In genomic region chr3:138935864-138936762, GRCh38 we compare ENCODE assay signal across 8 cellular contexts. TPM values are rescaled to one million over a fixed set of nuclear protein-coding genes. Genes with fewer than 3 reads are reported as not detected.
DNase-seq lines count a peak whose midpoint lies in the region; TF ChIP-seq lines count a peak whose summit lies in the region.

No MANE protein-coding gene starts in this region.

- TF ChIP-seq CTCF in HEK293 (tag by site-specific recombination; IDR thresholded peaks at IDR 0.05) = peak; percentile 88

- H3K4me1 ChIP-seq in HEK293 (ENCODE audit: control insufficient read depth, insufficient read depth, low read length) = no peaks in the 10 kb centered on the region

- no peaks in the 10 kb centered on the region for H3K36me3 ChIP-seq in HEK293 (ENCODE audit: control insufficient read depth in 2 of 2, insufficient read depth in 1 of 2, low read length in 2 of 2)

- H3K9me3 ChIP-seq in HEK293 (ENCODE audit: control insufficient read depth, insufficient read depth, low read depth, low read length) = no peaks in the 10 kb centered on the region

- CTCF ChIA-PET in HEK293 (lab: Yijun Ruan, JAX) = interaction anchor here (0.6 to 2.0 kb wide), 31 partner anchors 9 to 1762 kb away, joined by 3 to 30 read pairs (median 4); partner anchors contain the start of genes ESYT3, FOXL2 and FOXL2NB

- DNase-seq in NCI-H2171 (lab: John Stamatoyannopoulos, UW) (peak; percentile 47), ecto neural progenitor cell (ENCODE audit: low spot score) (peak; percentile 92), lung microvascular endothelial cell (ENCODE audit: low read depth in 2 of 2) (peak; percentile 53 to 64), HPDE6-E6E7 (ENCODE audit: extremely low spot score) (no peak)
- DNase-seq in activated CD4-positive, alpha-beta T cell treated with anti-CD3 and anti-CD28 coated beads, Interleukin-2, amount 50 U/mL, for 24 hours (ENCODE audit: low read depth in 1 of 2, low spot score in 1 of 2) = peak; percentile 57 to 69
- peak; percentile 47 for DNase-seq in stimulated activated CD8-positive, alpha-beta memory T cell treated with anti-CD3 and anti-CD28 coated beads, Interleukin-12 subunit alpha, Interleukin-12 subunit beta, amount 100 ng/mL, for 1 hour (ENCODE audit: low read depth)

- POLR2A ChIA-PET in HEK293 (lab: Yijun Ruan, JAX) = interaction anchor here (0.5 to 2.0 kb wide), 7 partner anchors 12 to 517 kb away, joined by 3 to 15 read pairs (median 3); partner anchors contain the start of gene CEP70

- no peak overlapping the region for H3K27ac ChIP-seq in HEK293 (ENCODE audit: extremely low read depth, low read depth, low read length)

- H3K4me3 ChIP-seq in GM08714 (ENCODE audit: low read length) = peak overlapping the region; percentile 1; the same call in 1 of the 2 replicates
- H3K4me3 ChIP-seq in HEK293 (ENCODE audit: low read depth, low read length) = peak overlapping the region; percentile 49

TF ChIP-seq in HEK293, 187 proteins besides CTCF, POLR2A, EP300 and RAD21 (continues in another document):
- TF ChIP-seq KLF16 (tag by site-specific recombination; IDR thresholded peaks at IDR 0.05) (no peak), ZNF776 (tag by site-specific recombination; IDR thresholded peaks at IDR 0.05; ENCODE audit: borderline replicate concordance) (no peak), ZNF2 (tag by site-specific recombination; IDR thresholded peaks at IDR 0.05) (0 out of 2 replicates have a peak, but pooled peaks have one; percentile 48), ZBTB8A (tag by site-specific recombination; IDR thresholded peaks at IDR 0.05) (peak; percentile 35; the same call in 1 of the 2 replicates), ZNF449 (tag by site-specific recombination; IDR thresholded peaks at IDR 0.05) (peak; percentile 93), ELK4 (IDR thresholded peaks at IDR 0.05; ENCODE audit: borderline replicate concordance, low read depth, low read length) (no peak), ZNF121 (tag by site-specific recombination; IDR thresholded peaks at IDR 0.05) (no peak), SP2 (tag by site-specific recombination; IDR thresholded peaks at IDR 0.05) (peak; percentile 72), SETDB1 (IDR thresholded peaks at IDR 0.05; ENCODE audit: insufficient read length, low read length) (no peak), GLIS1 (tag by site-specific recombination; IDR thresholded peaks at IDR 0.05) (peak; percentile 17; the same call in 1 of the 2 replicates), ZNF664 (tag by site-specific recombination; IDR thresholded peaks at IDR 0.05) (no peak), ZBTB20 (tag by site-specific recombination; IDR thresholded peaks at IDR 0.05) (peak; percentile 39; the same call in 1 of the 2 replicates), ZNF423 (tag by site-specific recombination; IDR thresholded peaks at IDR 0.05) (no peak), ZNF211 (tag by site-specific recombination; IDR thresholded peaks at IDR 0.05; ENCODE audit: low read depth) (no peak), ZNF626 (tag by site-specific recombination; IDR thresholded peaks at IDR 0.05) (no peak), ZNF549 (tag by site-specific recombination; IDR thresholded peaks at IDR 0.05) (no peak), SP7 (tag by site-specific recombination; IDR thresholded peaks at IDR 0.05) (0 out of 2 replicates have a peak, but pooled peaks have one; percentile 24), ZNF555 (tag by site-specific recombination; conservative IDR thresholded peaks at IDR 0.05) (no peak), ZNF670 (tag by site-specific recombination; IDR thresholded peaks at IDR 0.05; ENCODE audit: low read depth) (no peak), ZBTB17 (tag by site-specific recombination; IDR thresholded peaks at IDR 0.05) (peak; percentile 73; the same call in 1 of the 2 replicates), ZNF16 (tag by site-specific recombination; IDR thresholded peaks at IDR 0.05; ENCODE audit: low read depth) (no peak), ZNF645 (tag by site-specific recombination; IDR thresholded peaks at IDR 0.05) (no peak), ZNF202 (tag by site-specific recombination; IDR thresholded peaks at IDR 0.05; ENCODE audit: borderline replicate concordance) (no peak), ZNF366 (tag by site-specific recombination; conservative IDR thresholded peaks at IDR 0.05) (no peak), ZNF23 (tag by site-specific recombination; IDR thresholded peaks at IDR 0.05; ENCODE audit: borderline replicate concordance) (no peak), ZNF274 (IDR thresholded peaks at IDR 0.05; ENCODE audit: low read length) (no peak), ZNF274 (tag by site-specific recombination; IDR thresholded peaks at IDR 0.05; ENCODE audit: borderline replicate concordance) (no peak), ZNF692 (tag by site-specific recombination; IDR thresholded peaks at IDR 0.05) (0 out of 2 replicates have a peak, but pooled peaks have one; percentile 22), ZSCAN18 (tag by site-specific recombination; IDR thresholded peaks at IDR 0.05) (no peak), ZNF341 (tag by site-specific recombination; IDR thresholded peaks at IDR 0.05; ENCODE audit: low read depth) (no peak), TRIM28 (IDR thresholded peaks at IDR 0.05; ENCODE audit: borderline replicate concordance, low read length) (0 out of 2 replicates have a peak, but pooled peaks have one; percentile 20)

RNA-seq across cellular contexts. Expression of gene FOXL2, which starts 10.8 kb away (rescaled TPM):
- total RNA-seq in lung microvascular endothelial cell = under 0.01 TPM in 1 of 2 replicates, not detected in the other

RNA-seq across cellular contexts. Expression of gene FOXL2NB, which starts 10.9 kb away (rescaled TPM):
- not detected in 2 replicates for total RNA-seq in lung microvascular endothelial cell
